8 cellular contexts compared by ENCODE assay signal in the genomic region with DNA sequence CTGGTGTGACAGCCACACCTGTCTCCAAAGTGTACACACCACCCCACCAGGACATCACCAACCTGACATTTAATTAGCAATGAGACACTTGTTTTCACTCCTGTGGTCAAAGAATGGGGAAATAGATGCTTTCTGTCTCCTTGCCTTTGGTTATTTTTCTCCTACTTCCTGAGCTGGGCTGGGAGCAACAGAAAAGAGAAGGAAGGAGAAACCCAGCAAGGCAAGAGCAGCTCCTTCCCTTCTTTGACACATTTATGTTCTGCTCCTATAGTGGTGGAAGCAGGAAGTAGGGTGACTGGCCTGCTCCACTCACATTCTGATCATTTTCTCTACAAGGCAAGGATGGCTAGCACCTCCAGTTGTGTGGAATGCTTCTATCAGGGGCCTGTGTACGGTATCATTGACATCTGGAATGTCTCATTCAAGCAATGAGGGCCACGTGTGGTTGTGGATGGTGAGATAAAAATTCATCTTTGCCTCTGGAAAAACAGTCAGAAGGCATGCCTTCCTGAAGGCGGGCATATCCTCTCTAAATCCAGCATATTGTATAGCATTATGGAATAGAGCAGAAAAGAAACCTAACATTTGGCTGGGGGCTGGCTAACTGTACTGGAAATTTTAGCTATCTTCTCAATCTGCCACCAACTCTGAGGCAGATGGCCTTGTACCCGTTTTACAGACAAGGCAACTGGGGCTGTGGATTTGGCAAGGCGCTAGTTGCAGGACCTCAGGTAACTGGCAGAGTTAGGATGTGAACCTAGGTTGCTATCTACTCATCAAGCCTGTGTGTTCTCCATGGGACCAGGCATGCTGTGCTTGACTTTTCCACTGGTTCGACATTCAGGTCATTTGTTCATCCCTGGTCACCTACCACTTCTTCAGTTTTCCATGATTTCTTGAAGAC. TPM values are rescaled to one million over a fixed set of nuclear protein-coding genes. Genes with fewer than 3 reads are reported as not detected.
DNase-seq lines count a peak whose midpoint lies in the region; ATAC-seq, FAIRE-seq and TF ChIP-seq lines count a peak whose summit lies in the region.

No MANE protein-coding gene starts in this region.

- no peaks in the 10 kb centered on the region for H3K27me3 ChIP-seq in right lobe of liver

- H3K4me1 Mint-ChIP-seq in activated naive CD4-positive, alpha-beta T cell treated with anti-CD3 and anti-CD28 coated beads, Interleukin-2, amount 10 ng/mL, durations not matched to agents 7 days and 5 days, result peaks cover 59% of the 10 kb centered on the region
- H3K4me1 Mint-ChIP-seq in activated CD8-positive, alpha-beta T cell treated with anti-CD3 and anti-CD28 coated beads for 36 hours (ENCODE audit: low read depth), result peaks cover 47% of the 10 kb centered on the region
- H3K4me1 Mint-ChIP-seq in type B pancreatic cell (ENCODE audit: unreplicated experiment), result peaks cover 42% of the 10 kb centered on the region

- peak overlapping the region in 2 of 3 donors; percentile 47 to 52 for H3K27ac ChIP-seq in right lobe of liver

- POLR2A ChIA-PET in activated CD8-positive, alpha-beta T cell treated with anti-CD3 and anti-CD28 coated beads for 36 hours (lab: Charles Lee), result interaction anchor here (0.7 to 2.4 kb wide), 5 partner anchors 9 to 54 kb away, joined by 3 to 10 read pairs (median 6); a partner anchor contains a TSS

- peaks cover 13% of the 10 kb centered on the region for H3K9me3 Mint-ChIP-seq in activated naive CD4-positive, alpha-beta T cell treated with anti-CD3 and anti-CD28 coated beads, Interleukin-2, amount 10 ng/mL, durations not matched to agents 7 days and 5 days
- peaks cover 8% of the 10 kb centered on the region for H3K9me3 Mint-ChIP-seq in activated CD8-positive, alpha-beta T cell treated with anti-CD3 and anti-CD28 coated beads for 36 hours
- peaks cover 14% of the 10 kb centered on the region for H3K9me3 Mint-ChIP-seq in type B pancreatic cell

- intact Hi-C loops in activated CD8-positive, alpha-beta T cell treated with anti-CD3 and anti-CD28 coated beads for 36 hours (cut with micrococcal nuclease), result no loop called here
- intact Hi-C loops in right lobe of liver (cut with DNase I), result no loop called here

- 86% methylated on average over 6 of the region's 6 CpGs for WGBS in right lobe of liver (ENCODE audit: insufficient coverage, low coverage, low lambda C conversion rate, missing lambda C conversion rate)

- TF ChIP-seq POLR2A in right lobe of liver (IDR thresholded peaks at IDR 0.05) (no peak), H54 (IDR thresholded peaks at IDR 0.05; ENCODE audit: low read depth, low read length) (no peak)

- FAIRE-seq in H54 (lab: Jason Lieb, UNC), result no peak

- peaks cover 14% of the 10 kb centered on the region for H3K36me3 Mint-ChIP-seq in activated naive CD4-positive, alpha-beta T cell treated with anti-CD3 and anti-CD28 coated beads, Interleukin-2, amount 10 ng/mL, durations not matched to agents 7 days and 5 days
- peaks cover 7% of the 10 kb centered on the region for H3K36me3 Mint-ChIP-seq in activated CD8-positive, alpha-beta T cell treated with anti-CD3 and anti-CD28 coated beads for 36 hours (ENCODE audit: low read depth)
- peaks cover 10% of the 10 kb centered on the region for H3K36me3 Mint-ChIP-seq in type B pancreatic cell

- no peak for DNase-seq in activated naive CD4-positive, alpha-beta T cell treated with anti-CD3 and anti-CD28 coated beads, Interleukin-2, amount 10 ng/mL, durations not matched to agents 7 days and 5 days
- DNase-seq in activated naive CD4-positive, alpha-beta T cell (lab: John Stamatoyannopoulos, UW), result no peak
- DNase-seq in activated CD8-positive, alpha-beta T cell treated with anti-CD3 and anti-CD28 coated beads for 36 hours, result no peak
- no peak for DNase-seq in right lobe of liver
- no peak for DNase-seq in type B pancreatic cell (ENCODE audit: extremely low spot score, unreplicated experiment)
- DNase-seq in SHP77 (lab: John Stamatoyannopoulos, UW), result no peak
- no peak for DNase-seq in H54 (ENCODE audit: insufficient read length, low spot score)
- DNase-seq in NAMALWA (ENCODE audit: low spot score), result no peak

- no peak overlapping the region for H3K4me3 Mint-ChIP-seq in activated naive CD4-positive, alpha-beta T cell treated with anti-CD3 and anti-CD28 coated beads, Interleukin-2, amount 10 ng/mL, durations not matched to agents 7 days and 5 days
- no peak overlapping the region for H3K4me3 Mint-ChIP-seq in activated CD8-positive, alpha-beta T cell treated with anti-CD3 and anti-CD28 coated beads for 36 hours
- H3K4me3 Mint-ChIP-seq in type B pancreatic cell, result peak overlapping the region; percentile 86

- no peaks in the 10 kb centered on the region for H3K36me3 ChIP-seq in right lobe of liver

- H3K27ac Mint-ChIP-seq in activated naive CD4-positive, alpha-beta T cell treated with anti-CD3 and anti-CD28 coated beads, Interleukin-2, amount 10 ng/mL, durations not matched to agents 7 days and 5 days, result peak overlapping the region; percentile 99
- H3K27ac Mint-ChIP-seq in activated CD8-positive, alpha-beta T cell treated with anti-CD3 and anti-CD28 coated beads for 36 hours, result peak overlapping the region; percentile 99
- peak overlapping the region; percentile 100 for H3K27ac Mint-ChIP-seq in type B pancreatic cell

- no peak overlapping the region for H3K4me3 ChIP-seq in right lobe of liver

- peaks cover 0 to 3% (median 0%) of the 10 kb centered on the region in 4 donors for H3K9me3 ChIP-seq in right lobe of liver

- H3K27me3 Mint-ChIP-seq in activated naive CD4-positive, alpha-beta T cell treated with anti-CD3 and anti-CD28 coated beads, Interleukin-2, amount 10 ng/mL, durations not matched to agents 7 days and 5 days, result no peaks in the 10 kb centered on the region
- no peaks in the 10 kb centered on the region for H3K27me3 Mint-ChIP-seq in activated CD8-positive, alpha-beta T cell treated with anti-CD3 and anti-CD28 coated beads for 36 hours
- no peaks in the 10 kb centered on the region for H3K27me3 Mint-ChIP-seq in type B pancreatic cell

- TF ChIP-seq CTCF in activated CD8-positive, alpha-beta T cell treated with anti-CD3 and anti-CD28 coated beads for 36 hours (IDR thresholded peaks at IDR 0.05), result no peak
- TF ChIP-seq CTCF in right lobe of liver (IDR thresholded peaks at IDR 0.05) (no peak), type B pancreatic cell (conservative IDR thresholded peaks at IDR 0.05) (no peak)

- peaks cover 0 to 11% (median 3%) of the 10 kb centered on the region in 4 donors for H3K4me1 ChIP-seq in right lobe of liver

- CTCF ChIA-PET in activated naive CD4-positive, alpha-beta T cell treated with anti-CD3 and anti-CD28 coated beads, Interleukin-2, amount 10 ng/mL, durations not matched to agents 7 days and 5 days (lab: Charles Lee), result interaction anchor here (0.9 to 2.3 kb wide), 5 partner anchors 14 to 57 kb away, joined by 3 to 9 read pairs (median 4); a partner anchor contains a TSS
- CTCF ChIA-PET in activated CD8-positive, alpha-beta T cell treated with anti-CD3 and anti-CD28 coated beads for 36 hours (lab: Charles Lee), result interaction anchor here (2.0 to 2.8 kb wide), 5 partner anchors 14 to 56 kb away, joined by 6 to 15 read pairs (median 9); a partner anchor contains a TSS

- no peak for ATAC-seq in activated CD8-positive, alpha-beta T cell treated with anti-CD3 and anti-CD28 coated beads for 36 hours
- peak in 1 of 4 donors; percentile 31 for ATAC-seq in right lobe of liver

RNA-seq across cellular contexts. Expression of a gene that starts 24.7 kb away (rescaled TPM):
- 1 to 10 TPM; 4.5 to 6.0 TPM for total RNA-seq in activated CD8-positive, alpha-beta T cell treated with anti-CD3 and anti-CD28 coated beads for 36 hours
- total RNA-seq in right lobe of liver (10 to 100 TPM in 3 of 6 experiments, 1 to 10 TPM in 3; 3.1 to 21.6 (median 12.3) TPM), type B pancreatic cell (ENCODE audit: low replicate concordance) (120 and 497 TPM in 2 replicates)

RNA-seq across cellular contexts. Expression of a gene that starts 52.9 kb away (rescaled TPM):
- 100 to 1,000 TPM in 1 of 2 experiments, 10 to 100 TPM in 1; 89.3 to 105 TPM for total RNA-seq in activated CD8-positive, alpha-beta T cell treated with anti-CD3 and anti-CD28 coated beads for 36 hours
- total RNA-seq in right lobe of liver (10 to 100 TPM; 21.2 to 49.8 (median 34.6) TPM), type B pancreatic cell (ENCODE audit: low replicate concordance) (93.1 and 100 TPM in 2 replicates)
